ENCODE assay signal across 1 cellular context in genomic region chr1:230978491-230979388, GRCh38.
A peak's percentile ranks its signal among the peaks of the same experiment; 100 is the strongest.
TF ChIP-seq lines count a peak whose summit lies in the region.

Gene ARV1, plus strand, starts transcription at chr1:230979094. Its CDS starts 12 bp downstream, at chr1:230979106.
Gene TTC13, minus strand, starts transcription at chr1:230978861. Its CDS starts 31 bp downstream, at chr1:230978830.

TF ChIP-seq in HEK293, 187 proteins besides CTCF, POLR2A, EP300 and RAD21 (continued from another document and continues in another):
- no peak for TF ChIP-seq ZNF621 (tag by site-specific recombination; IDR thresholded peaks at IDR 0.05)
- no peak; the same call in 1 of the 2 replicates for TF ChIP-seq ZNF184 (tag by site-specific recombination; IDR thresholded peaks at IDR 0.05)
- TF ChIP-seq, protein P1, sequence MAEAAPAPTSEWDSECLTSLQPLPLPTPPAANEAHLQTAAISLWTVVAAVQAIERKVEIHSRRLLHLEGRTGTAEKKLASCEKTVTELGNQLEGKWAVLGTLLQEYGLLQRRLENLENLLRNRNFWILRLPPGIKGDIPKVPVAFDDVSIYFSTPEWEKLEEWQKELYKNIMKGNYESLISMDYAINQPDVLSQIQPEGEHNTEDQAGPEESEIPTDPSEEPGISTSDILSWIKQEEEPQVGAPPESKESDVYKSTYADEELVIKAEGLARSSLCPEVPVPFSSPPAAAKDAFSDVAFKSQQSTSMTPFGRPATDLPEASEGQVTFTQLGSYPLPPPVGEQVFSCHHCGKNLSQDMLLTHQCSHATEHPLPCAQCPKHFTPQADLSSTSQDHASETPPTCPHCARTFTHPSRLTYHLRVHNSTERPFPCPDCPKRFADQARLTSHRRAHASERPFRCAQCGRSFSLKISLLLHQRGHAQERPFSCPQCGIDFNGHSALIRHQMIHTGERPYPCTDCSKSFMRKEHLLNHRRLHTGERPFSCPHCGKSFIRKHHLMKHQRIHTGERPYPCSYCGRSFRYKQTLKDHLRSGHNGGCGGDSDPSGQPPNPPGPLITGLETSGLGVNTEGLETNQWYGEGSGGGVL (tag by site-specific recombination; IDR thresholded peaks at IDR 0.05): 0 out of 2 replicates have a peak, but pooled peaks have one; percentile 13
- TF ChIP-seq IKZF3 (tag by site-specific recombination; IDR thresholded peaks at IDR 0.05): 0 out of 2 replicates have a peak, but pooled peaks have one; percentile 15
- peak; percentile 90 for TF ChIP-seq SP7 (tag by site-specific recombination; IDR thresholded peaks at IDR 0.05)
- peak; percentile 88 for TF ChIP-seq PRDM10 (tag by site-specific recombination; IDR thresholded peaks at IDR 0.05)
- peak; percentile 61; the same call in 1 of the 2 replicates for TF ChIP-seq ZNF394 (tag by site-specific recombination; IDR thresholded peaks at IDR 0.05; ENCODE audit: borderline replicate concordance)
- peak; percentile 100 for TF ChIP-seq ZNF629 (tag by site-specific recombination; IDR thresholded peaks at IDR 0.05)
- TF ChIP-seq ZNF302 (tag by site-specific recombination; IDR thresholded peaks at IDR 0.05; ENCODE audit: low read depth): no peak
- no peak for TF ChIP-seq ZNF23 (tag by site-specific recombination; IDR thresholded peaks at IDR 0.05; ENCODE audit: borderline replicate concordance)
- TF ChIP-seq REST (tag by site-specific recombination; IDR thresholded peaks at IDR 0.05): peak; percentile 76
- TF ChIP-seq ZNF596 (tag by site-specific recombination; IDR thresholded peaks at IDR 0.05): peak; percentile 41; the same call in 1 of the 2 replicates
- peak; percentile 35; the same call in 1 of the 2 replicates for TF ChIP-seq GLI4 (tag by site-specific recombination; IDR thresholded peaks at IDR 0.05)
- no peak for TF ChIP-seq ZNF791 (tag by site-specific recombination; IDR thresholded peaks at IDR 0.05)
- peak; percentile 99 for TF ChIP-seq ZBTB21 (tag by site-specific recombination; IDR thresholded peaks at IDR 0.05)
- peak; percentile 99 for TF ChIP-seq ZNF335 (tag by site-specific recombination; conservative IDR thresholded peaks at IDR 0.05)
- no peak for TF ChIP-seq ZNF155 (tag by site-specific recombination; IDR thresholded peaks at IDR 0.05)
- no peak for TF ChIP-seq ZNF830 (tag by site-specific recombination; IDR thresholded peaks at IDR 0.05; ENCODE audit: low read depth)
- TF ChIP-seq, protein P2, sequence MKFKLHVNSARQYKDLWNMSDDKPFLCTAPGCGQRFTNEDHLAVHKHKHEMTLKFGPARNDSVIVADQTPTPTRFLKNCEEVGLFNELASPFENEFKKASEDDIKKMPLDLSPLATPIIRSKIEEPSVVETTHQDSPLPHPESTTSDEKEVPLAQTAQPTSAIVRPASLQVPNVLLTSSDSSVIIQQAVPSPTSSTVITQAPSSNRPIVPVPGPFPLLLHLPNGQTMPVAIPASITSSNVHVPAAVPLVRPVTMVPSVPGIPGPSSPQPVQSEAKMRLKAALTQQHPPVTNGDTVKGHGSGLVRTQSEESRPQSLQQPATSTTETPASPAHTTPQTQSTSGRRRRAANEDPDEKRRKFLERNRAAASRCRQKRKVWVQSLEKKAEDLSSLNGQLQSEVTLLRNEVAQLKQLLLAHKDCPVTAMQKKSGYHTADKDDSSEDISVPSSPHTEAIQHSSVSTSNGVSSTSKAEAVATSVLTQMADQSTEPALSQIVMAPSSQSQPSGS (tag by site-specific recombination; IDR thresholded peaks at IDR 0.05; ENCODE audit: low read depth): peak; percentile 68
- peak; percentile 92 for TF ChIP-seq ZNF610 (tag by site-specific recombination; IDR thresholded peaks at IDR 0.05; ENCODE audit: borderline replicate concordance)
- TF ChIP-seq ZNF274 (IDR thresholded peaks at IDR 0.05; ENCODE audit: low read length): no peak
- no peak for TF ChIP-seq ZNF274 (tag by site-specific recombination; IDR thresholded peaks at IDR 0.05; ENCODE audit: borderline replicate concordance)
- TF ChIP-seq SP2 (tag by site-specific recombination; IDR thresholded peaks at IDR 0.05): peak; percentile 100
- peak; percentile 68; the same call in 1 of the 2 replicates for TF ChIP-seq ZNF391 (tag by site-specific recombination; IDR thresholded peaks at IDR 0.05; ENCODE audit: borderline replicate concordance, low read depth)
- peak; percentile 83 for TF ChIP-seq YY1 (tag by site-specific recombination; IDR thresholded peaks at IDR 0.05)
- no peak for TF ChIP-seq ZNF169 (tag by site-specific recombination; IDR thresholded peaks at IDR 0.05)
- peak; percentile 96 for TF ChIP-seq ZNF341 (tag by site-specific recombination; IDR thresholded peaks at IDR 0.05; ENCODE audit: low read depth)
- 0 out of 2 replicates have a peak, but pooled peaks have one; percentile 10 for TF ChIP-seq KLF1 (tag by site-specific recombination; IDR thresholded peaks at IDR 0.05)
- TF ChIP-seq SP3 (tag by site-specific recombination; IDR thresholded peaks at IDR 0.05): peak; percentile 100
- TF ChIP-seq GLIS1 (tag by site-specific recombination; IDR thresholded peaks at IDR 0.05): peak; percentile 74
- TF ChIP-seq ZEB2 (tag by site-specific recombination; IDR thresholded peaks at IDR 0.05): peak; percentile 99
- no peak for TF ChIP-seq ZNF354C (tag by site-specific recombination; IDR thresholded peaks at IDR 0.05; ENCODE audit: borderline replicate concordance, low read depth)
- no peak for TF ChIP-seq ZNF544 (tag by site-specific recombination; IDR thresholded peaks at IDR 0.05)
- TF ChIP-seq ZNF223 (tag by site-specific recombination; IDR thresholded peaks at IDR 0.05): no peak
- TF ChIP-seq ZNF785 (tag by site-specific recombination; IDR thresholded peaks at IDR 0.05): peak; percentile 79; the same call in 1 of the 2 replicates
- peak; percentile 98 for TF ChIP-seq BCL11B (tag by site-specific recombination; IDR thresholded peaks at IDR 0.05; ENCODE audit: low read depth)
- TF ChIP-seq EGR2 (tag by site-specific recombination; IDR thresholded peaks at IDR 0.05; ENCODE audit: low read depth): no peak; the same call in 1 of the 2 replicates
- peak; percentile 95 for TF ChIP-seq ZSCAN30 (tag by site-specific recombination; IDR thresholded peaks at IDR 0.05)
- TF ChIP-seq ZNF146 (tag by site-specific recombination; IDR thresholded peaks at IDR 0.05): no peak; the same call in 1 of the 2 replicates
- 0 out of 2 replicates have a peak, but pooled peaks have one; percentile 61 for TF ChIP-seq KLF10 (tag by site-specific recombination; IDR thresholded peaks at IDR 0.05)
- peak; percentile 47; the same call in 1 of the 2 replicates for TF ChIP-seq ZNF558 (tag by site-specific recombination; IDR thresholded peaks at IDR 0.05)
- peak; percentile 15; the same call in 1 of the 2 replicates for TF ChIP-seq KLF7 (tag by site-specific recombination; IDR thresholded peaks at IDR 0.05; ENCODE audit: borderline replicate concordance)
- TF ChIP-seq ZNF626 (tag by site-specific recombination; IDR thresholded peaks at IDR 0.05): peak; percentile 49; the same call in 1 of the 2 replicates
- TF ChIP-seq, protein P3, sequence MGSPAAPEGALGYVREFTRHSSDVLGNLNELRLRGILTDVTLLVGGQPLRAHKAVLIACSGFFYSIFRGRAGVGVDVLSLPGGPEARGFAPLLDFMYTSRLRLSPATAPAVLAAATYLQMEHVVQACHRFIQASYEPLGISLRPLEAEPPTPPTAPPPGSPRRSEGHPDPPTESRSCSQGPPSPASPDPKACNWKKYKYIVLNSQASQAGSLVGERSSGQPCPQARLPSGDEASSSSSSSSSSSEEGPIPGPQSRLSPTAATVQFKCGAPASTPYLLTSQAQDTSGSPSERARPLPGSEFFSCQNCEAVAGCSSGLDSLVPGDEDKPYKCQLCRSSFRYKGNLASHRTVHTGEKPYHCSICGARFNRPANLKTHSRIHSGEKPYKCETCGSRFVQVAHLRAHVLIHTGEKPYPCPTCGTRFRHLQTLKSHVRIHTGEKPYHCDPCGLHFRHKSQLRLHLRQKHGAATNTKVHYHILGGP (tag by site-specific recombination; IDR thresholded peaks at IDR 0.05): no peak
- TF ChIP-seq, protein P4, sequence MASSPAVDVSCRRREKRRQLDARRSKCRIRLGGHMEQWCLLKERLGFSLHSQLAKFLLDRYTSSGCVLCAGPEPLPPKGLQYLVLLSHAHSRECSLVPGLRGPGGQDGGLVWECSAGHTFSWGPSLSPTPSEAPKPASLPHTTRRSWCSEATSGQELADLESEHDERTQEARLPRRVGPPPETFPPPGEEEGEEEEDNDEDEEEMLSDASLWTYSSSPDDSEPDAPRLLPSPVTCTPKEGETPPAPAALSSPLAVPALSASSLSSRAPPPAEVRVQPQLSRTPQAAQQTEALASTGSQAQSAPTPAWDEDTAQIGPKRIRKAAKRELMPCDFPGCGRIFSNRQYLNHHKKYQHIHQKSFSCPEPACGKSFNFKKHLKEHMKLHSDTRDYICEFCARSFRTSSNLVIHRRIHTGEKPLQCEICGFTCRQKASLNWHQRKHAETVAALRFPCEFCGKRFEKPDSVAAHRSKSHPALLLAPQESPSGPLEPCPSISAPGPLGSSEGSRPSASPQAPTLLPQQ (tag by site-specific recombination; IDR thresholded peaks at IDR 0.05): peak; percentile 85
- TF ChIP-seq REPIN1 (tag by site-specific recombination; IDR thresholded peaks at IDR 0.05; ENCODE audit: low read depth): peak; percentile 21; the same call in 1 of the 2 replicates
- TF ChIP-seq, protein P5, sequence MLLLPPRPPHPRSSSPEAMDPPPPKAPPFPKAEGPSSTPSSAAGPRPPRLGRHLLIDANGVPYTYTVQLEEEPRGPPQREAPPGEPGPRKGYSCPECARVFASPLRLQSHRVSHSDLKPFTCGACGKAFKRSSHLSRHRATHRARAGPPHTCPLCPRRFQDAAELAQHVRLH (tag by site-specific recombination; IDR thresholded peaks at IDR 0.05): peak; percentile 100
- TF ChIP-seq ZBTB17 (tag by site-specific recombination; IDR thresholded peaks at IDR 0.05): peak; percentile 99
- peak; percentile 91 for TF ChIP-seq ZBTB44 (tag by site-specific recombination; IDR thresholded peaks at IDR 0.05)
- TF ChIP-seq, protein P6, sequence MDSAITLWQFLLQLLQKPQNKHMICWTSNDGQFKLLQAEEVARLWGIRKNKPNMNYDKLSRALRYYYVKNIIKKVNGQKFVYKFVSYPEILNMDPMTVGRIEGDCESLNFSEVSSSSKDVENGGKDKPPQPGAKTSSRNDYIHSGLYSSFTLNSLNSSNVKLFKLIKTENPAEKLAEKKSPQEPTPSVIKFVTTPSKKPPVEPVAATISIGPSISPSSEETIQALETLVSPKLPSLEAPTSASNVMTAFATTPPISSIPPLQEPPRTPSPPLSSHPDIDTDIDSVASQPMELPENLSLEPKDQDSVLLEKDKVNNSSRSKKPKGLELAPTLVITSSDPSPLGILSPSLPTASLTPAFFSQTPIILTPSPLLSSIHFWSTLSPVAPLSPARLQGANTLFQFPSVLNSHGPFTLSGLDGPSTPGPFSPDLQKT (IDR thresholded peaks at IDR 0.05; ENCODE audit: borderline replicate concordance, low read depth, low read length): peak; percentile 96
- TF ChIP-seq ZFP69B (tag by site-specific recombination; IDR thresholded peaks at IDR 0.05): peak; percentile 76
